ENCODE assay signal across 8 cellular contexts in genomic region chr19:52297601-52298358, GRCh38. TPM values are rescaled to one million over a fixed set of nuclear protein-coding genes. Genes with fewer than 3 reads are reported as not detected.
DNase-seq lines count a peak whose midpoint lies in the region; ATAC-seq and TF ChIP-seq lines count a peak whose summit lies in the region.

No MANE protein-coding gene starts in this region.

- H3K27ac ChIP-seq in heart right ventricle (peak overlapping the region; percentile 82 to 98 (median 94)), OCI-LY1 (ENCODE audit: low read depth, low read length, poor library complexity, severe bottlenecking) (peak overlapping the region; percentile 79)
- peak overlapping the region; percentile 92 for H3K27ac ChIP-seq in effector memory CD4-positive, alpha-beta T cell (ENCODE audit: insufficient read depth, low read length, poor library complexity, severe bottlenecking)

- H3K4me3 ChIP-seq in heart right ventricle (peak overlapping the region; percentile 59 to 98 (median 85)), OCI-LY1 (ENCODE audit: low read depth, low read length, poor library complexity, severe bottlenecking) (peak overlapping the region; percentile 99)
- H3K4me3 ChIP-seq in effector memory CD4-positive, alpha-beta T cell (ENCODE audit: insufficient read depth, low read depth, low read length, poor library complexity, severe bottlenecking), result peak overlapping the region; percentile 96

- H2AFZ ChIP-seq in OCI-LY1 (ENCODE audit: low read length), result no peak overlapping the region

- peaks cover 6% of the 10 kb centered on the region; the same call in 1 of the 2 replicates for H3K79me2 ChIP-seq in OCI-LY1 (ENCODE audit: insufficient read depth, low read length)

- H3K9me3 ChIP-seq in heart right ventricle, result peaks cover 0 to 51% (median 0%) of the 10 kb centered on the region in 11 donors
- peaks cover 20% of the 10 kb centered on the region for H3K9me3 ChIP-seq in OCI-LY1 (ENCODE audit: low read length)
- H3K9me3 ChIP-seq in effector memory CD4-positive, alpha-beta T cell (ENCODE audit: control insufficient read depth, low read length), result no peaks in the 10 kb centered on the region

- no peaks in the 10 kb centered on the region for H3K27me3 Mint-ChIP-seq in natural killer cell treated with Interleukin-12 subunit alpha and Interleukin-12 subunit beta and Interleukin-15 and Interleukin-18, amount 100 ng/mL, for 72 hours

- H3K27me3 ChIP-seq in heart right ventricle, result no peaks in the 10 kb centered on the region
- H3K27me3 ChIP-seq in OCI-LY1 (ENCODE audit: insufficient read depth, low read length), result no peaks in the 10 kb centered on the region
- no peaks in the 10 kb centered on the region for H3K27me3 ChIP-seq in effector memory CD4-positive, alpha-beta T cell (replicated peaks; ENCODE audit: control insufficient read depth, insufficient read depth, low read length, poor library complexity, severe bottlenecking)

- TF ChIP-seq CTCF in heart right ventricle (IDR thresholded peaks at IDR 0.05) (no peak), OCI-LY1 (IDR thresholded peaks at IDR 0.05; ENCODE audit: low read length) (no peak)

- peaks cover 13% of the 10 kb centered on the region for H3K9me3 Mint-ChIP-seq in natural killer cell treated with Interleukin-12 subunit alpha and Interleukin-12 subunit beta and Interleukin-15 and Interleukin-18, amount 100 ng/mL, for 72 hours

- WGBS in heart right ventricle, 2 donors, result 9 to 17% methylated on average over 18 of the region's 18 CpGs

- H3K4me3 Mint-ChIP-seq in natural killer cell treated with Interleukin-12 subunit alpha and Interleukin-12 subunit beta and Interleukin-15 and Interleukin-18, amount 100 ng/mL, for 72 hours, result peak overlapping the region; percentile 89

- peak overlapping the region; percentile 79 for H3K4me2 ChIP-seq in OCI-LY1 (ENCODE audit: low read length)

- H3K4me1 ChIP-seq in heart right ventricle (peaks cover 0 to 22% (median 15%) of the 10 kb centered on the region in 9 donors), OCI-LY1 (ENCODE audit: insufficient read depth, low read length, severe bottlenecking) (peaks cover 14% of the 10 kb centered on the region)
- H3K4me1 ChIP-seq in effector memory CD4-positive, alpha-beta T cell (ENCODE audit: control insufficient read depth, insufficient read depth, low read length, poor library complexity, severe bottlenecking), result peaks cover 10% of the 10 kb centered on the region

- H3F3A ChIP-seq in OCI-LY1 (ENCODE audit: insufficient read depth, low read length), result no peaks in the 10 kb centered on the region

- peak overlapping the region; percentile 100 for H3K9ac ChIP-seq in OCI-LY1 (ENCODE audit: low read length)

- H3K4me1 Mint-ChIP-seq in natural killer cell treated with Interleukin-12 subunit alpha and Interleukin-12 subunit beta and Interleukin-15 and Interleukin-18, amount 100 ng/mL, for 72 hours (ENCODE audit: low read depth in 2 of 2), result peaks cover 17 to 20% of the 10 kb centered on the region in 2 donors

- H3K36me3 Mint-ChIP-seq in natural killer cell treated with Interleukin-12 subunit alpha and Interleukin-12 subunit beta and Interleukin-15 and Interleukin-18, amount 100 ng/mL, for 72 hours, result peaks cover 44% of the 10 kb centered on the region

- H3K9me2 ChIP-seq in OCI-LY1 (ENCODE audit: low read depth, low read length), result no peaks in the 10 kb centered on the region

- DNase-seq in heart right ventricle, result peak in 1 of 2 donors; percentile 5
- no peak for DNase-seq in Right ventricle myocardium superior
- DNase-seq in effector memory CD4-positive, alpha-beta T cell, result no peak
- DNase-seq in natural killer cell treated with Interleukin-12 subunit alpha and Interleukin-12 subunit beta and Interleukin-15 and Interleukin-18, amount 100 ng/mL, for 72 hours (ENCODE audit: low spot score), result no peak
- no peak for DNase-seq in NCI-H1092 treated with DMSO at 0.1 percent for 48 hours (lab: John Stamatoyannopoulos, UW)
- no peak for DNase-seq in NCI-H82 treated with DMSO at 0.1 percent for 48 hours (lab: John Stamatoyannopoulos, UW; ENCODE audit: unreplicated experiment)

- H3K36me3 ChIP-seq in heart right ventricle (peaks cover 0 to 45% (median 27%) of the 10 kb centered on the region in 9 donors), OCI-LY1 (ENCODE audit: insufficient read depth, low read length) (peaks cover 45% of the 10 kb centered on the region)
- peaks cover 34% of the 10 kb centered on the region for H3K36me3 ChIP-seq in effector memory CD4-positive, alpha-beta T cell (ENCODE audit: control insufficient read depth, insufficient read depth, low read length)

- ATAC-seq in heart right ventricle, result peak in 2 of 8 donors; percentile 7 to 24
- ATAC-seq in Right ventricle myocardium superior (ENCODE audit: poor library complexity), result no peak
- ATAC-seq in natural killer cell treated with Interleukin-12 subunit alpha and Interleukin-12 subunit beta and Interleukin-15 and Interleukin-18, amount 100 ng/mL, for 72 hours, result no peak
- no peak for ATAC-seq in GM21786 (IDR thresholded peaks at IDR 0.05; ENCODE audit: unreplicated experiment)

- H4K20me1 ChIP-seq in OCI-LY1 (ENCODE audit: insufficient read depth, low read length), result no peaks in the 10 kb centered on the region

- intact Hi-C loops in heart right ventricle (cut with DNase I), result loop anchor here in 5 of 10 donors (1.0 to 5.0 kb wide), 3 partner anchors 28 to 40 kb away; partner anchors contain the start of genes ZNF610 (in 3 of the 5) and ZNF766 (in 3 of the 5)
- intact Hi-C loops in Right ventricle myocardium superior (cut with DNase I), result no loop called here

- H3K27ac Mint-ChIP-seq in natural killer cell treated with Interleukin-12 subunit alpha and Interleukin-12 subunit beta and Interleukin-15 and Interleukin-18, amount 100 ng/mL, for 72 hours, result peak overlapping the region; percentile 95

RNA-seq across cellular contexts. Expression of gene ZNF480, which starts 0.8 kb away (rescaled TPM):
- total RNA-seq in heart right ventricle (10 to 100 TPM; 11.4 to 19.6 (median 13.4) TPM), Right ventricle myocardium superior (15.9 TPM)
- polyA plus RNA-seq in heart right ventricle, result 10 to 100 TPM in 1 of 2 donors, 1 to 10 TPM in 1; 6.9 to 16.2 TPM
- 10 to 100 TPM in 1 of 2 donors, 1 to 10 TPM in 1; 7.0 to 11.2 TPM for total RNA-seq in natural killer cell treated with Interleukin-12 subunit alpha and Interleukin-12 subunit beta and Interleukin-15 and Interleukin-18, amount 100 ng/mL, for 72 hours

RNA-seq across cellular contexts. Expression of gene ZNF766, which starts 28.4 kb away (rescaled TPM):
- total RNA-seq in heart right ventricle (10 to 100 TPM in 6 of 10 donors, 1 to 10 TPM in 4; 9.0 to 14.4 (median 10.5) TPM), Right ventricle myocardium superior (11.1 TPM)
- 1 to 10 TPM; 3.1 TPM for polyA plus RNA-seq in heart right ventricle
- total RNA-seq in natural killer cell treated with Interleukin-12 subunit alpha and Interleukin-12 subunit beta and Interleukin-15 and Interleukin-18, amount 100 ng/mL, for 72 hours, result 10 to 100 TPM; 13.3 to 18.1 TPM

RNA-seq across cellular contexts. Expression of gene ZNF610, which starts 38.3 kb away (rescaled TPM):
- total RNA-seq in heart right ventricle (1 to 10 TPM; 2.1 to 6.8 (median 4.7) TPM), Right ventricle myocardium superior (3.0 TPM)
- 1 to 10 TPM; 1.1 to 2.9 TPM for polyA plus RNA-seq in heart right ventricle
- under 1 TPM; 0.36 to 0.74 TPM for total RNA-seq in natural killer cell treated with Interleukin-12 subunit alpha and Interleukin-12 subunit beta and Interleukin-15 and Interleukin-18, amount 100 ng/mL, for 72 hours
